Comparison of ENCODE assay signal across 16 cellular contexts in genomic region chr6:158344534-158344933, GRCh38. TPM values are rescaled to one million over a fixed set of nuclear protein-coding genes. Genes with fewer than 3 reads are reported as not detected.
DNase-seq lines count a peak whose midpoint lies in the region; ATAC-seq lines count a peak whose summit lies in the region.
"Had no signal": no experiment of that assay in that cellular context is flagged by ENCODE, and none has a peak within 500 bp of the region (broad histone marks: within the 10 kb centered on the region; RNA-seq: fewer than 3 reads in every experiment).

No MANE protein-coding gene starts in this region.

- peaks cover 11% of the 10 kb centered on the region for H3K4me1 Mint-ChIP-seq in activated naive CD4-positive, alpha-beta T cell treated with anti-CD3 and anti-CD28 coated beads for 36 hours (ENCODE audit: low read depth)
- peaks cover 3% of the 10 kb centered on the region for H3K4me1 Mint-ChIP-seq in activated naive CD4-positive, alpha-beta T cell treated with anti-CD3 and anti-CD28 coated beads, Interleukin-2, amount 10 ng/mL, durations not matched to agents 7 days and 5 days
- peaks cover 17% of the 10 kb centered on the region for H3K4me1 Mint-ChIP-seq in stimulated activated effector memory CD8-positive, alpha-beta T cell treated with anti-CD3 and anti-CD28 coated beads, Interleukin-12 subunit alpha, Interleukin-12 subunit beta, amount 100 ng/mL, for 72 hours
- H3K4me1 Mint-ChIP-seq: activated naive CD8-positive, alpha-beta T cell treated with anti-CD3 and anti-CD28 coated beads, Interleukin-2, amount 10 ng/mL, durations not matched to agents 7 days and 5 days had no signal

- peaks cover 16% of the 10 kb centered on the region for H3K36me3 Mint-ChIP-seq in activated naive CD4-positive, alpha-beta T cell treated with anti-CD3 and anti-CD28 coated beads for 36 hours (ENCODE audit: low read depth)
- peaks cover 14% of the 10 kb centered on the region for H3K36me3 Mint-ChIP-seq in activated naive CD4-positive, alpha-beta T cell treated with anti-CD3 and anti-CD28 coated beads, Interleukin-2, amount 10 ng/mL, durations not matched to agents 7 days and 5 days
- no peaks in the 10 kb centered on the region for H3K36me3 Mint-ChIP-seq in stimulated activated effector memory CD8-positive, alpha-beta T cell treated with anti-CD3 and anti-CD28 coated beads, Interleukin-12 subunit alpha, Interleukin-12 subunit beta, amount 100 ng/mL, for 72 hours

- peak; percentile 51 for ATAC-seq in GM21515 (IDR thresholded peaks at IDR 0.05; ENCODE audit: unreplicated experiment)
- peak; percentile 87 for ATAC-seq in HG03108 (IDR thresholded peaks at IDR 0.05; ENCODE audit: unreplicated experiment)
- ATAC-seq in stimulated activated effector memory CD8-positive, alpha-beta T cell treated with anti-CD3 and anti-CD28 coated beads, Interleukin-12 subunit alpha, Interleukin-12 subunit beta, amount 100 ng/mL, for 72 hours, result peak; percentile 98

- H3K9me3 Mint-ChIP-seq in activated naive CD4-positive, alpha-beta T cell treated with anti-CD3 and anti-CD28 coated beads for 36 hours, result peaks cover 17% of the 10 kb centered on the region
- H3K9me3 Mint-ChIP-seq in activated naive CD4-positive, alpha-beta T cell treated with anti-CD3 and anti-CD28 coated beads, Interleukin-2, amount 10 ng/mL, durations not matched to agents 7 days and 5 days, result peaks cover 24% of the 10 kb centered on the region
- H3K9me3 Mint-ChIP-seq in stimulated activated effector memory CD8-positive, alpha-beta T cell treated with anti-CD3 and anti-CD28 coated beads, Interleukin-12 subunit alpha, Interleukin-12 subunit beta, amount 100 ng/mL, for 72 hours, result peaks cover 8% of the 10 kb centered on the region

- CTCF ChIA-PET in activated naive CD4-positive, alpha-beta T cell treated with anti-CD3 and anti-CD28 coated beads for 36 hours (lab: Charles Lee), result no interaction called here
- CTCF ChIA-PET in activated naive CD4-positive, alpha-beta T cell treated with anti-CD3 and anti-CD28 coated beads, Interleukin-2, amount 10 ng/mL, durations not matched to agents 7 days and 5 days (lab: Charles Lee), result no interaction called here

- no peak overlapping the region for H3K4me3 Mint-ChIP-seq in activated naive CD4-positive, alpha-beta T cell treated with anti-CD3 and anti-CD28 coated beads for 36 hours
- H3K4me3 Mint-ChIP-seq in activated naive CD4-positive, alpha-beta T cell treated with anti-CD3 and anti-CD28 coated beads, Interleukin-2, amount 10 ng/mL, durations not matched to agents 7 days and 5 days, result no peak overlapping the region
- H3K4me3 Mint-ChIP-seq in stimulated activated effector memory CD8-positive, alpha-beta T cell treated with anti-CD3 and anti-CD28 coated beads, Interleukin-12 subunit alpha, Interleukin-12 subunit beta, amount 100 ng/mL, for 72 hours, result no peak overlapping the region
- H3K4me3 Mint-ChIP-seq: activated naive CD8-positive, alpha-beta T cell treated with anti-CD3 and anti-CD28 coated beads, Interleukin-2, amount 10 ng/mL, durations not matched to agents 7 days and 5 days had no signal

- no peaks in the 10 kb centered on the region for H3K27me3 Mint-ChIP-seq in activated naive CD4-positive, alpha-beta T cell treated with anti-CD3 and anti-CD28 coated beads for 36 hours (ENCODE audit: low read depth)
- H3K27me3 Mint-ChIP-seq in activated naive CD4-positive, alpha-beta T cell treated with anti-CD3 and anti-CD28 coated beads, Interleukin-2, amount 10 ng/mL, durations not matched to agents 7 days and 5 days, result no peaks in the 10 kb centered on the region
- H3K27me3 Mint-ChIP-seq: activated naive CD8-positive, alpha-beta T cell treated with anti-CD3 and anti-CD28 coated beads, Interleukin-2, amount 10 ng/mL, durations not matched to agents 7 days and 5 days had no signal

- intact Hi-C loops in activated naive CD4-positive, alpha-beta T cell treated with anti-CD3 and anti-CD28 coated beads for 36 hours (cut with micrococcal nuclease), result no loop called here

- peak; percentile 23 for DNase-seq in activated naive CD4-positive, alpha-beta T cell treated with anti-CD3 and anti-CD28 coated beads for 36 hours
- DNase-seq in activated naive CD4-positive, alpha-beta T cell treated with anti-CD3 and anti-CD28 coated beads, Interleukin-2, amount 10 ng/mL, durations not matched to agents 7 days and 5 days, result no peak
- DNase-seq in stimulated activated effector memory CD8-positive, alpha-beta T cell treated with anti-CD3 and anti-CD28 coated beads, Interleukin-12 subunit alpha, Interleukin-12 subunit beta, amount 100 ng/mL, for 72 hours (ENCODE audit: low spot score in 2 of 2), result no peak
- no peak for DNase-seq in NCI-H345 treated with DMSO at 0.1 percent for 48 hours (lab: John Stamatoyannopoulos, UW; ENCODE audit: unreplicated experiment)
- DNase-seq in GOT3 (lab: John Stamatoyannopoulos, UW), result no peak
- no peak for DNase-seq in 8988T
- DNase-seq: ACHN; activated naive CD8-positive, alpha-beta T cell treated with anti-CD3 and anti-CD28 coated beads, Interleukin-2, amount 10 ng/mL, durations not matched to agents 7 days and 5 days; GDM1; GM23248; IMR-90; NCI-H1092; SJCRH30; substantia nigra had no signal

- H3K27ac Mint-ChIP-seq in activated naive CD4-positive, alpha-beta T cell treated with anti-CD3 and anti-CD28 coated beads for 36 hours, result no peak overlapping the region
- no peak overlapping the region for H3K27ac Mint-ChIP-seq in activated naive CD4-positive, alpha-beta T cell treated with anti-CD3 and anti-CD28 coated beads, Interleukin-2, amount 10 ng/mL, durations not matched to agents 7 days and 5 days
- peak overlapping the region; percentile 27 for H3K27ac Mint-ChIP-seq in stimulated activated effector memory CD8-positive, alpha-beta T cell treated with anti-CD3 and anti-CD28 coated beads, Interleukin-12 subunit alpha, Interleukin-12 subunit beta, amount 100 ng/mL, for 72 hours
- H3K27ac Mint-ChIP-seq: activated naive CD8-positive, alpha-beta T cell treated with anti-CD3 and anti-CD28 coated beads, Interleukin-2, amount 10 ng/mL, durations not matched to agents 7 days and 5 days had no signal

RNA-seq across cellular contexts. Expression of gene TULP4, which starts 32.3 kb away (rescaled TPM):
- total RNA-seq in activated naive CD4-positive, alpha-beta T cell treated with anti-CD3 and anti-CD28 coated beads for 36 hours, result 10 to 100 TPM; 17.4 to 17.6 TPM
